In genomic region chr20:63363981-63364536, GRCh38 we compare ENCODE assay signal across 22 cellular contexts. TPM values are rescaled to one million over a fixed set of nuclear protein-coding genes. Genes with fewer than 3 reads are reported as not detected.
DNase-seq lines count a peak whose midpoint lies in the region; ATAC-seq lines count a peak whose summit lies in the region.
"Had no signal": no experiment of that assay in that cellular context is flagged by ENCODE, and none has a peak within 500 bp of the region (broad histone marks: within the 10 kb centered on the region; RNA-seq: fewer than 3 reads in every experiment).

No MANE protein-coding gene starts in this region.

- H3K9me3 ChIP-seq in trophoblast cell (ENCODE audit: insufficient read depth, low read depth, low read length) (peaks cover 6% of the 10 kb centered on the region), Karpas-422 (ENCODE audit: low read length) (no peaks in the 10 kb centered on the region)
- H3K9me3 ChIP-seq in naive thymus-derived CD4-positive, alpha-beta T cell (ENCODE audit: control insufficient read depth in 2 of 3, low read length in 3 of 3) = no peaks in the 10 kb centered on the region
- H3K9me3 ChIP-seq: SJSA1 had no signal

- CTCF ChIA-PET in naive thymus-derived CD4-positive, alpha-beta T cell (lab: Charles Lee) = no interaction called here

- ATAC-seq in left lobe of liver = peak; percentile 57
- ATAC-seq in naive thymus-derived CD4-positive, alpha-beta T cell = no peak
- ATAC-seq: PC-3 had no signal

- no peak overlapping the region for H2AK5ac ChIP-seq in trophoblast cell (ENCODE audit: low read length)

- H3K36me3 Mint-ChIP-seq in naive thymus-derived CD4-positive, alpha-beta T cell = no peaks in the 10 kb centered on the region
- H3K36me3 Mint-ChIP-seq: CD4-positive, alpha-beta memory T cell had no signal

- POLR2A ChIA-PET in naive thymus-derived CD4-positive, alpha-beta T cell (lab: Charles Lee) = no interaction called here

- no peak overlapping the region for H2BK5ac ChIP-seq in trophoblast cell (ENCODE audit: low read depth, low read length, poor library complexity)

- no peak overlapping the region for H3K14ac ChIP-seq in trophoblast cell (ENCODE audit: low read length)

- H3K27me3 Mint-ChIP-seq in naive thymus-derived CD4-positive, alpha-beta T cell = peaks cover 9 to 25% (median 11%) of the 10 kb centered on the region in 5 donors

- H3K27ac ChIP-seq in trophoblast cell (ENCODE audit: low read depth, low read length) (no peak overlapping the region), Karpas-422 (ENCODE audit: low read length) (no peak overlapping the region)
- H3K27ac ChIP-seq in naive thymus-derived CD4-positive, alpha-beta T cell (ENCODE audit: low read depth, low read length) = no peak overlapping the region
- H3K27ac ChIP-seq: RWPE1, SJSA1 had no signal

- H3K4me3 ChIP-seq in trophoblast cell (ENCODE audit: low read depth, low read length) (no peak overlapping the region), Karpas-422 (ENCODE audit: low read length) (no peak overlapping the region)
- H3K4me3 ChIP-seq in naive thymus-derived CD4-positive, alpha-beta T cell (ENCODE audit: low read length) = no peak overlapping the region
- H3K4me3 ChIP-seq: SJSA1 had no signal

- peaks cover 20% of the 10 kb centered on the region for H3K27me3 ChIP-seq in trophoblast cell (ENCODE audit: insufficient read depth, low read length)
- H3K27me3 ChIP-seq in naive thymus-derived CD4-positive, alpha-beta T cell (ENCODE audit: control insufficient read depth in 2 of 2, insufficient read depth in 2 of 2, low read length in 2 of 2) = peaks cover 0 to 4% of the 10 kb centered on the region in 2 donors
- H3K27me3 ChIP-seq in Karpas-422 (ENCODE audit: low read length) = no peaks in the 10 kb centered on the region

- H3K36me3 ChIP-seq in trophoblast cell (ENCODE audit: control insufficient read depth in 1 of 2, insufficient read depth in 2 of 2, low read length in 2 of 2) (no peaks in the 10 kb centered on the region), Karpas-422 (ENCODE audit: insufficient read depth, low read length) (no peaks in the 10 kb centered on the region)
- H3K36me3 ChIP-seq in naive thymus-derived CD4-positive, alpha-beta T cell (ENCODE audit: control insufficient read depth in 2 of 3, insufficient read depth in 3 of 3, low read length in 3 of 3) = no peaks in the 10 kb centered on the region
- H3K36me3 ChIP-seq: SJSA1 had no signal

- H3K4me3 Mint-ChIP-seq in naive thymus-derived CD4-positive, alpha-beta T cell = no peak overlapping the region
- H3K4me3 Mint-ChIP-seq: CD4-positive, alpha-beta memory T cell; HFFc6 had no signal

- no peak overlapping the region for H3K4ac ChIP-seq in trophoblast cell (ENCODE audit: low read depth, low read length)

- H4K20me1 ChIP-seq in Karpas-422 (ENCODE audit: insufficient read depth, low read depth, low read length) = no peaks in the 10 kb centered on the region

- no peak overlapping the region for H3K18ac ChIP-seq in trophoblast cell (ENCODE audit: low read length)

- H4K91ac ChIP-seq in trophoblast cell (ENCODE audit: low read depth, low read length) = no peak overlapping the region

- no peak overlapping the region for H4K12ac ChIP-seq in trophoblast cell (ENCODE audit: low read depth, low read length)

- H3K4me1 Mint-ChIP-seq in naive thymus-derived CD4-positive, alpha-beta T cell = peaks cover 0 to 5% (median 0%) of the 10 kb centered on the region in 7 donors

- H3K79me2 ChIP-seq in trophoblast cell (ENCODE audit: control insufficient read depth, insufficient read depth, low read length, poor library complexity) (no peaks in the 10 kb centered on the region), Karpas-422 (ENCODE audit: low read length) (no peaks in the 10 kb centered on the region)

- intact Hi-C loops in naive thymus-derived CD4-positive, alpha-beta T cell (cut with micrococcal nuclease) = no loop called here

- no peak overlapping the region for H3K4me2 ChIP-seq in trophoblast cell (ENCODE audit: low read length)
- H3K4me2 ChIP-seq in Karpas-422 (ENCODE audit: low read depth, low read length, poor library complexity, severe bottlenecking) = no peak overlapping the region

- no peaks in the 10 kb centered on the region for H3K79me1 ChIP-seq in trophoblast cell (ENCODE audit: low read length)

- no CpG with 5 or more reads among the region's 18 CpGs for WGBS in trophoblast cell (ENCODE audit: extremely low coverage, insufficient coverage, insufficient read length)

- no peak overlapping the region for H3K23ac ChIP-seq in trophoblast cell (ENCODE audit: low read length)

- H2AFZ ChIP-seq in trophoblast cell (ENCODE audit: insufficient read depth, low read length, poor library complexity) = no peak overlapping the region
- no peak overlapping the region for H2AFZ ChIP-seq in Karpas-422 (ENCODE audit: low read length)

- H3K4me1 ChIP-seq in trophoblast cell (ENCODE audit: control insufficient read depth in 1 of 2, insufficient read depth in 2 of 2, low read length in 2 of 2) (no peaks in the 10 kb centered on the region), Karpas-422 (ENCODE audit: low read length) (no peaks in the 10 kb centered on the region)
- no peaks in the 10 kb centered on the region for H3K4me1 ChIP-seq in naive thymus-derived CD4-positive, alpha-beta T cell (ENCODE audit: control insufficient read depth in 2 of 2, insufficient read depth in 2 of 2, low read length in 2 of 2)
- H3K4me1 ChIP-seq: SJSA1 had no signal

- DNase-seq in NCI-H1436 (lab: John Stamatoyannopoulos, UW) (peak; percentile 21), NCI-H1436 treated with DMSO at 0.1 percent for 48 hours (lab: John Stamatoyannopoulos, UW) (no peak), NCI-H82 treated with DMSO at 0.1 percent for 48 hours (lab: John Stamatoyannopoulos, UW; ENCODE audit: unreplicated experiment) (peak; percentile 9), left lobe of liver (ENCODE audit: low spot score) (peak; percentile 79), trophoblast cell (peak; percentile 10 to 21), DMS153 treated with DMSO at 0.1 percent for 48 hours (lab: John Stamatoyannopoulos, UW; ENCODE audit: unreplicated experiment) (no peak), Karpas-422 (no peak)
- DNase-seq in naive thymus-derived CD4-positive, alpha-beta T cell = no peak
- DNase-seq: 8988T; Calu3; CD4-positive, alpha-beta memory T cell; DMS79; HFFc6; MV-4-11; NCI-H146; NCI-H2107; NCI-H345; NCI-H526 treated with DMSO at 0.1 percent for 48 hours; PC-3 had no signal

- H3K9ac ChIP-seq in trophoblast cell (ENCODE audit: low read length) (no peak overlapping the region), Karpas-422 (ENCODE audit: low read length) (no peak overlapping the region)

- no peak overlapping the region for H4K8ac ChIP-seq in trophoblast cell (ENCODE audit: low read depth, low read length)

- H2BK12ac ChIP-seq in trophoblast cell (ENCODE audit: low read length) = no peak overlapping the region

- no peak overlapping the region for H2BK120ac ChIP-seq in trophoblast cell (ENCODE audit: insufficient read depth, low read length, poor library complexity)

- no peaks in the 10 kb centered on the region for H3K9me2 ChIP-seq in Karpas-422 (replicated peaks; ENCODE audit: insufficient read depth, low read length)

- no peak overlapping the region for H3K27ac Mint-ChIP-seq in naive thymus-derived CD4-positive, alpha-beta T cell
- H3K27ac Mint-ChIP-seq: CD4-positive, alpha-beta memory T cell; HFFc6 had no signal

- H3K9me3 Mint-ChIP-seq in naive thymus-derived CD4-positive, alpha-beta T cell = no peaks in the 10 kb centered on the region
- H3K9me3 Mint-ChIP-seq: HFFc6 had no signal

RNA-seq across cellular contexts. Expression of gene CHRNA4, which starts 2.9 kb away (rescaled TPM):
- 145 TPM for total RNA-seq in left lobe of liver
- polyA plus RNA-seq in trophoblast cell (2013) = not detected in 2 replicates
- not detected for total RNA-seq in naive thymus-derived CD4-positive, alpha-beta T cell
- not detected for polyA plus RNA-seq in naive thymus-derived CD4-positive, alpha-beta T cell
- total RNA-seq in Karpas-422 (2014; rRNA removed; shearing (Covaris generic); ENCODE audit: low replicate concordance) = not detected in 2 replicates
- total RNA-seq: Calu3; CD4-positive, alpha-beta memory T cell; HFFc6; PC-3; SJSA1 had no signal
- polyA plus RNA-seq: BJ; CD4-positive, alpha-beta memory T cell had no signal

Comparison
In these comparisons a context has a peak if more than half of its experiments do, and no peak if none do; other contexts are left out.
1. DNase-seq: peak in NCI-H1436 (single experiment), NCI-H82 treated with DMSO at 0.1 percent for 48 hours (single experiment), left lobe of liver (single experiment) and trophoblast cell (2 of 2); none in NCI-H1436 treated with DMSO at 0.1 percent for 48 hours (single experiment), naive thymus-derived CD4-positive, alpha-beta T cell (0 of 9), DMS153 treated with DMSO at 0.1 percent for 48 hours (single experiment) and Karpas-422 (single experiment).
2. RNA of gene CHRNA4, which starts 2.9 kb away (total RNA-seq): 145 TPM in left lobe of liver (single experiment); not detected in naive thymus-derived CD4-positive, alpha-beta T cell and not detected in Karpas-422; every median in the first group is over 100 times any median in the second.